Comparison of ENCODE assay signal across 15 cellular contexts in genomic region chr13:111791131-111791530, GRCh38.
DNase-seq lines count a peak whose midpoint lies in the region; ATAC-seq and TF ChIP-seq lines count a peak whose summit lies in the region.
"Had no signal": no experiment of that assay in that cellular context is flagged by ENCODE, and none has a peak within 500 bp of the region (broad histone marks: within the 10 kb centered on the region; RNA-seq: fewer than 3 reads in every experiment).

No MANE protein-coding gene starts in this region.

- no peaks in the 10 kb centered on the region for H3K36me3 Mint-ChIP-seq in activated CD4-positive, alpha-beta T cell treated with anti-CD3 and anti-CD28 coated beads, Interleukin-2, amount 10 ng/mL, durations not matched to agents 24 days and 14 days (ENCODE audit: low read depth)
- H3K36me3 Mint-ChIP-seq in type B pancreatic cell = no peaks in the 10 kb centered on the region
- H3K36me3 Mint-ChIP-seq: CD8-positive, alpha-beta memory T cell had no signal

- no peak for TF ChIP-seq EP300 in esophagus muscularis mucosa (IDR thresholded peaks at IDR 0.05)

- no peaks in the 10 kb centered on the region for H3K9me3 Mint-ChIP-seq in activated CD4-positive, alpha-beta T cell treated with anti-CD3 and anti-CD28 coated beads, Interleukin-2, amount 10 ng/mL, durations not matched to agents 24 days and 14 days
- no peaks in the 10 kb centered on the region for H3K9me3 Mint-ChIP-seq in type B pancreatic cell
- H3K9me3 Mint-ChIP-seq: CD8-positive, alpha-beta memory T cell had no signal

- H3K27me3 ChIP-seq in WERI-Rb-1 (ENCODE audit: insufficient read depth, low read depth, severe bottlenecking) (peaks cover 41% of the 10 kb centered on the region), esophagus muscularis mucosa (peaks cover 0 to 27% (median 0%) of the 10 kb centered on the region in 4 donors)
- H3K27me3 ChIP-seq: BLaER1 had no signal

- intact Hi-C loops in activated CD4-positive, alpha-beta T cell treated with anti-CD3 and anti-CD28 coated beads, Interleukin-2, amount 10 ng/mL, durations not matched to agents 24 days and 14 days (cut with micrococcal nuclease) = no loop called here
- intact Hi-C loops in esophagus muscularis mucosa (cut with DNase I) = no loop called here
- intact Hi-C loops in posterior vena cava (cut with DNase I) = no loop called here

- H3K4me3 Mint-ChIP-seq in activated CD4-positive, alpha-beta T cell treated with anti-CD3 and anti-CD28 coated beads, Interleukin-2, amount 10 ng/mL, durations not matched to agents 24 days and 14 days = no peak overlapping the region
- H3K4me3 Mint-ChIP-seq in type B pancreatic cell = no peak overlapping the region
- H3K4me3 Mint-ChIP-seq: CD8-positive, alpha-beta memory T cell had no signal

- no peak overlapping the region for H3K27ac ChIP-seq in WERI-Rb-1
- H3K27ac ChIP-seq in esophagus muscularis mucosa (replicated peaks in 1 of 4) = no peak overlapping the region
- H3K27ac ChIP-seq: 22Rv1, BLaER1 had no signal

- WGBS in esophagus muscularis mucosa = 100% methylated on average over 3 of the region's 3 CpGs

- H3K36me3 ChIP-seq in WERI-Rb-1 (no peaks in the 10 kb centered on the region), esophagus muscularis mucosa (no peaks in the 10 kb centered on the region)
- H3K36me3 ChIP-seq: BLaER1 had no signal

- no peaks in the 10 kb centered on the region for H3K4me1 ChIP-seq in esophagus muscularis mucosa
- H3K4me1 ChIP-seq: BLaER1, Caco-2 had no signal

- H3K9me3 ChIP-seq in WERI-Rb-1 (ENCODE audit: severe bottlenecking) (peaks cover 11% of the 10 kb centered on the region), esophagus muscularis mucosa (no peaks in the 10 kb centered on the region)
- H3K9me3 ChIP-seq: BLaER1 had no signal

- no peak for ATAC-seq in HG03520 (IDR thresholded peaks at IDR 0.05; ENCODE audit: unreplicated experiment)
- no peak for ATAC-seq in HG02870 (IDR thresholded peaks at IDR 0.05; ENCODE audit: unreplicated experiment)
- ATAC-seq: HCT116 had no signal

- H3K4me1 Mint-ChIP-seq in activated CD4-positive, alpha-beta T cell treated with anti-CD3 and anti-CD28 coated beads, Interleukin-2, amount 10 ng/mL, durations not matched to agents 24 days and 14 days = no peaks in the 10 kb centered on the region
- no peaks in the 10 kb centered on the region for H3K4me1 Mint-ChIP-seq in type B pancreatic cell (ENCODE audit: unreplicated experiment)
- H3K4me1 Mint-ChIP-seq: CD8-positive, alpha-beta memory T cell had no signal

- DNase-seq in activated CD4-positive, alpha-beta T cell treated with anti-CD3 and anti-CD28 coated beads, Interleukin-2, amount 10 ng/mL, durations not matched to agents 24 days and 14 days = peak; percentile 34
- no peak for DNase-seq in activated CD4-positive, alpha-beta T cell treated with anti-CD3 and anti-CD28 coated beads, Interleukin-2, amount 50 U/mL, for 48 hours
- DNase-seq in WERI-Rb-1 = peak; percentile 3
- DNase-seq in esophagus muscularis mucosa (ENCODE audit: extremely low spot score) = peak; percentile 21
- peak; percentile 35 for DNase-seq in posterior vena cava (ENCODE audit: low spot score)
- DNase-seq in type B pancreatic cell (ENCODE audit: extremely low spot score, unreplicated experiment) = no peak
- DNase-seq: Caco-2; CD8-positive, alpha-beta memory T cell; DND-41; GDM1 had no signal

- H3K4me3 ChIP-seq in WERI-Rb-1 (ENCODE audit: low read depth, low read length) (no peak overlapping the region), esophagus muscularis mucosa (no peak overlapping the region)
- H3K4me3 ChIP-seq: BLaER1 had no signal

- H3K27ac Mint-ChIP-seq in activated CD4-positive, alpha-beta T cell treated with anti-CD3 and anti-CD28 coated beads, Interleukin-2, amount 10 ng/mL, durations not matched to agents 24 days and 14 days = no peak overlapping the region
- no peak overlapping the region for H3K27ac Mint-ChIP-seq in type B pancreatic cell
- H3K27ac Mint-ChIP-seq: CD8-positive, alpha-beta memory T cell had no signal

- TF ChIP-seq CTCF in WERI-Rb-1 (IDR thresholded peaks at IDR 0.05; ENCODE audit: low read depth, low read length) (no peak), esophagus muscularis mucosa (IDR thresholded peaks at IDR 0.05) (no peak), type B pancreatic cell (conservative IDR thresholded peaks at IDR 0.05) (no peak)

- no peaks in the 10 kb centered on the region for H3K27me3 Mint-ChIP-seq in activated CD4-positive, alpha-beta T cell treated with anti-CD3 and anti-CD28 coated beads, Interleukin-2, amount 10 ng/mL, durations not matched to agents 24 days and 14 days
- peaks cover 9% of the 10 kb centered on the region for H3K27me3 Mint-ChIP-seq in type B pancreatic cell

- TF ChIP-seq POLR2A in esophagus muscularis mucosa (IDR thresholded peaks at IDR 0.05; ENCODE audit: low read depth) = no peak

Comparison
In these comparisons a context has a peak if more than half of its experiments do, and no peak if none do; other contexts are left out.
1. DNase-seq: peak in activated CD4-positive, alpha-beta T cell treated with anti-CD3 and anti-CD28 coated beads, Interleukin-2, amount 10 ng/mL, durations not matched to agents 24 days and 14 days (single experiment), WERI-Rb-1 (single experiment), esophagus muscularis mucosa (single experiment) and posterior vena cava (single experiment); none in activated CD4-positive, alpha-beta T cell treated with anti-CD3 and anti-CD28 coated beads, Interleukin-2, amount 50 U/mL, for 48 hours (0 of 2) and type B pancreatic cell (single experiment).